22 cellular contexts compared by ENCODE assay signal in genomic region chr4:151804821-151805220, GRCh38. TPM values are rescaled to one million over a fixed set of nuclear protein-coding genes. Genes with fewer than 3 reads are reported as not detected.
DNase-seq lines count a peak whose midpoint lies in the region; ATAC-seq, FAIRE-seq and TF ChIP-seq lines count a peak whose summit lies in the region.
"Had no signal": no experiment of that assay in that cellular context is flagged by ENCODE, and none has a peak within 500 bp of the region (broad histone marks: within the 10 kb centered on the region; RNA-seq: fewer than 3 reads in every experiment).

No MANE protein-coding gene starts in this region.

- H3K27me3 ChIP-seq in left ventricle myocardium inferior (ENCODE audit: low read depth): no peaks in the 10 kb centered on the region
- no peaks in the 10 kb centered on the region for H3K27me3 ChIP-seq in CD8-positive, alpha-beta T cell (ENCODE audit: insufficient read depth, low read length)

- H3K4me3 ChIP-seq in left ventricle myocardium inferior: no peak overlapping the region
- no peak overlapping the region for H3K4me3 ChIP-seq in CD8-positive, alpha-beta T cell (ENCODE audit: low read depth, low read length)
- H3K4me3 ChIP-seq: GM12878 had no signal

- no peak for ATAC-seq in left ventricle myocardium superior
- no peak for ATAC-seq in CD8-positive, alpha-beta T cell
- ATAC-seq: GM12878 had no signal

- H3K27ac Mint-ChIP-seq in CD8-positive, alpha-beta T cell: no peak overlapping the region
- H3K27ac Mint-ChIP-seq: B cell had no signal

- intact Hi-C loops in left ventricle myocardium inferior (cut with micrococcal nuclease) (no loop called here), left ventricle myocardium superior (cut with micrococcal nuclease) (no loop called here)
- intact Hi-C loops in CD8-positive, alpha-beta T cell (cut with DNase I, micrococcal nuclease): no loop called here

- no peaks in the 10 kb centered on the region for H3K36me3 ChIP-seq in left ventricle myocardium inferior
- H3K36me3 ChIP-seq in CD8-positive, alpha-beta T cell (ENCODE audit: insufficient read depth, low read length): no peaks in the 10 kb centered on the region

- H3K9me3 ChIP-seq in left ventricle myocardium inferior (replicated peaks): no peaks in the 10 kb centered on the region
- no peaks in the 10 kb centered on the region for H3K9me3 ChIP-seq in CD8-positive, alpha-beta T cell (ENCODE audit: low read length)
- H3K9me3 ChIP-seq: SK-N-SH had no signal

- POLR2A ChIA-PET in CD8-positive, alpha-beta T cell (lab: Charles Lee): no interaction called here

- no peaks in the 10 kb centered on the region for H3K4me1 Mint-ChIP-seq in CD8-positive, alpha-beta T cell (ENCODE audit: low read depth)
- H3K4me1 Mint-ChIP-seq: B cell had no signal

- TF ChIP-seq CTCF in left ventricle myocardium inferior (IDR thresholded peaks at IDR 0.05; ENCODE audit: borderline replicate concordance): no peak
- TF ChIP-seq CTCF in CD8-positive, alpha-beta T cell (IDR thresholded peaks at IDR 0.05): no peak

- no peak overlapping the region for H3K4me3 Mint-ChIP-seq in CD8-positive, alpha-beta T cell
- H3K4me3 Mint-ChIP-seq: B cell had no signal

- CTCF ChIA-PET in CD8-positive, alpha-beta T cell (lab: Charles Lee): no interaction called here

- peak; percentile 90 for FAIRE-seq in RCC 7860 (lab: Jason Lieb, UNC)
- FAIRE-seq: GM12878, H1 had no signal

- peaks cover 21% of the 10 kb centered on the region for H3K4me1 ChIP-seq in left ventricle myocardium inferior
- H3K4me1 ChIP-seq in CD8-positive, alpha-beta T cell (ENCODE audit: insufficient read depth, low read length): no peaks in the 10 kb centered on the region

- no peaks in the 10 kb centered on the region for H3K9me3 Mint-ChIP-seq in CD8-positive, alpha-beta T cell

- H3K27me3 Mint-ChIP-seq in CD8-positive, alpha-beta T cell (ENCODE audit: low read depth): no peaks in the 10 kb centered on the region
- H3K27me3 Mint-ChIP-seq: B cell had no signal

- no peaks in the 10 kb centered on the region for H3K36me3 Mint-ChIP-seq in CD8-positive, alpha-beta T cell

- peak overlapping the region; percentile 82 for H3K27ac ChIP-seq in left ventricle myocardium inferior (replicated peaks)
- no peak overlapping the region for H3K27ac ChIP-seq in CD8-positive, alpha-beta T cell (ENCODE audit: low read depth, low read length)
- H3K27ac ChIP-seq: 22Rv1 had no signal

- DNase-seq in left ventricle myocardium inferior: no peak
- DNase-seq in left ventricle myocardium superior: no peak
- DNase-seq in RCC 7860 (ENCODE audit: low spot score): peak; percentile 44
- DNase-seq in glomerular visceral epithelial cell (ENCODE audit: extremely low spot score): peak; percentile 53
- peak; percentile 41 for DNase-seq in renal cortical epithelial cell (ENCODE audit: low read depth)
- DNase-seq in CD8-positive, alpha-beta T cell: no peak
- DNase-seq in NCI-H2171 (lab: John Stamatoyannopoulos, UW): no peak
- no peak for DNase-seq in medulla oblongata (ENCODE audit: extremely low spot score)
- DNase-seq: COR-L47, DMS 273 treated with DMSO at 0.1 percent for 48 hours, DND-41, Kasumi-1, NCI-H1105, NCI-H2081 treated with DMSO at 0.1 percent for 48 hours, NCI-H510A, NCI-H748 treated with DMSO at 0.1 percent for 48 hours, SHP77, SK-N-SH had no signal

RNA-seq across cellular contexts. Expression of gene GATB, which starts 44.0 kb away (rescaled TPM):
- 102 TPM for total RNA-seq in left ventricle myocardium inferior
- total RNA-seq in left ventricle myocardium superior: 142 TPM
- total RNA-seq in renal cortical epithelial cell: 27.1 and 30.3 TPM in 2 replicates
- 1 to 10 TPM; 3.3 to 5.1 TPM for total RNA-seq in CD8-positive, alpha-beta T cell

Comparison
In these comparisons a context has a peak if more than half of its experiments do, and no peak if none do; other contexts are left out.
1. DNase-seq: peak in RCC 7860 (single experiment), glomerular visceral epithelial cell (single experiment) and renal cortical epithelial cell (single experiment); none in left ventricle myocardium inferior (single experiment), left ventricle myocardium superior (single experiment), CD8-positive, alpha-beta T cell (0 of 7), NCI-H2171 (single experiment) and medulla oblongata (single experiment).